ENCODE assay signal across 8 cellular contexts in the genomic region with DNA sequence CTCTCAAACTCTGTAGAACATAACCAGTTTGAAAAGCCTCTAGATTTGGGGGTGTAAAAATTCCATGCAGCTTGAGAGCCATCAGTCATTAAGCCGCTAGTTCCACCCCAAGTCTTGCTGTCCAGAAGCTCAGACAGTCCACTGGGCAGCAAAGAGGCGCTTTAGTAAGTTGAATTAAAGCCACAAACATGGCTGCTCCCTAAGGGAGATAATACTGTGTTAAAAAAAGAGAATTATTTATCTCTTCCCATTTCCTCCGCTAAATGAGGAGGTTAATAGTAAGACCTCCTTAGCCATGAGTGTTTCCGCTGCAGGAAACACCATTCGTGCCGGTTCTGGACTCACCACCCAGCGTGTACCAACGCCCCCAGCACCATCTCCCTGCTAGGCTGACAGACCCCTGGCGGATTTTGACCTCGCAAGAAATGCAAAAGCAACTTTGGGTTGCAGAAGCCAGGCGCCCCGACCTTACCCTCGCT. TPM values are rescaled to one million over a fixed set of nuclear protein-coding genes. Genes with fewer than 3 reads are reported as not detected.
DNase-seq lines count a peak whose midpoint lies in the region; ATAC-seq, FAIRE-seq and TF ChIP-seq lines count a peak whose summit lies in the region.

No MANE protein-coding gene starts in this region.

- peak overlapping the region; percentile 54 to 91 for H3K27ac Mint-ChIP-seq in stimulated activated naive CD8-positive, alpha-beta T cell treated with anti-CD3 and anti-CD28 coated beads, Interleukin-15, amount 100 ng/mL, for 72 hours

- CTCF ChIA-PET in A549 (lab: Yijun Ruan, JAX): interaction anchor here (0.6 to 6.7 kb wide), 30 partner anchors 9 to 714 kb away, joined by 3 to 104 read pairs (median 4); a partner anchor contains a TSS

- H3K27me3 Mint-ChIP-seq in stimulated activated naive CD8-positive, alpha-beta T cell treated with anti-CD3 and anti-CD28 coated beads, Interleukin-15, amount 100 ng/mL, for 72 hours: no peaks in the 10 kb centered on the region

- peak; percentile 27 to 40 for DNase-seq in A549 (ENCODE audit: low read depth in 1 of 2, low spot score in 1 of 2)
- DNase-seq in GM06990 (ENCODE audit: extremely low read depth, insufficient read length): no peak
- peak; percentile 13 for DNase-seq in NCI-H226
- peak; percentile 44 to 49 for DNase-seq in cardiac fibroblast (ENCODE audit: low read depth in 2 of 2)
- no peak for DNase-seq in left lung
- DNase-seq in stimulated activated naive CD8-positive, alpha-beta T cell treated with anti-CD3 and anti-CD28 coated beads, Interleukin-15, amount 100 ng/mL, for 72 hours: no peak
- DNase-seq in COR-L47 (lab: John Stamatoyannopoulos, UW): no peak

- no peaks in the 10 kb centered on the region; the same call in 1 of the 2 replicates for H3K36me3 ChIP-seq in GM06990 (ENCODE audit: control insufficient read depth, insufficient read depth, low read length)
- H3K36me3 ChIP-seq in left lung: no peaks in the 10 kb centered on the region

- H3K4me2 ChIP-seq in A549: peak overlapping the region; percentile 90

- H3K4me3 ChIP-seq in A549 (peak overlapping the region; percentile 73), GM06990 (replicated peaks; ENCODE audit: low read depth, low read length) (peak overlapping the region; percentile 92), cardiac fibroblast (replicated peaks in 1 of 2; ENCODE audit: low read depth in 2 of 2, low read length in 2 of 2) (peak overlapping the region; percentile 85 to 86), left lung (peak overlapping the region; percentile 74 to 84)

- H3K27ac ChIP-seq in A549 (peak overlapping the region; percentile 82 to 90), left lung (peak overlapping the region; percentile 90 to 96)

- intact Hi-C loops in left lung (cut with DNase I): no loop called here

- no peak for TF ChIP-seq POLR2A in A549 (IDR thresholded peaks at IDR 0.05; ENCODE audit: low read length)

- no peak for FAIRE-seq in A549 (lab: Jason Lieb, UNC)

- TF ChIP-seq RAD21 in A549 (conservative IDR thresholded peaks at IDR 0.05 in 1 of 2, IDR thresholded peaks at IDR 0.05 in 1 of 2): no peak

- WGBS in A549 (ENCODE audit: missing lambda C conversion rate): 2% methylated on average over 9 of the region's 13 CpGs

- peak overlapping the region; percentile 91 to 92 for H3K4me3 Mint-ChIP-seq in stimulated activated naive CD8-positive, alpha-beta T cell treated with anti-CD3 and anti-CD28 coated beads, Interleukin-15, amount 100 ng/mL, for 72 hours

- no peaks in the 10 kb centered on the region for H3K9me3 Mint-ChIP-seq in stimulated activated naive CD8-positive, alpha-beta T cell treated with anti-CD3 and anti-CD28 coated beads, Interleukin-15, amount 100 ng/mL, for 72 hours

- TF ChIP-seq EP300 in A549 (IDR thresholded peaks at IDR 0.05): no peak

- H3K4me1 Mint-ChIP-seq in stimulated activated naive CD8-positive, alpha-beta T cell treated with anti-CD3 and anti-CD28 coated beads, Interleukin-15, amount 100 ng/mL, for 72 hours: peaks cover 49% of the 10 kb centered on the region

- H3K9me3 ChIP-seq in A549 (no peaks in the 10 kb centered on the region), left lung (no peaks in the 10 kb centered on the region)

- H3K27me3 ChIP-seq in GM06990 (replicated peaks; ENCODE audit: control insufficient read depth, insufficient read depth, low read length) (no peaks in the 10 kb centered on the region), left lung (no peaks in the 10 kb centered on the region)

- peak; percentile 57 to 72 for ATAC-seq in A549
- peak; percentile 24 for ATAC-seq in HG02642 (IDR thresholded peaks at IDR 0.05; ENCODE audit: poor library complexity, unreplicated experiment)
- peak; percentile 25 for ATAC-seq in left lung
- peak; percentile 26 for ATAC-seq in stimulated activated naive CD8-positive, alpha-beta T cell treated with anti-CD3 and anti-CD28 coated beads, Interleukin-15, amount 100 ng/mL, for 72 hours

- no peak for TF ChIP-seq CTCF in A549 (IDR thresholded peaks at IDR 0.05)
- TF ChIP-seq CTCF in GM06990 (IDR thresholded peaks at IDR 0.05; ENCODE audit: insufficient read depth, low read length, poor library complexity, severe bottlenecking): no peak
- no peak for TF ChIP-seq CTCF in cardiac fibroblast (IDR thresholded peaks at IDR 0.05; ENCODE audit: low read depth, low read length)
- TF ChIP-seq CTCF in left lung (IDR thresholded peaks at IDR 0.05): no peak

- peaks cover 35% of the 10 kb centered on the region for H3K4me1 ChIP-seq in A549
- H3K4me1 ChIP-seq in left lung: peaks cover 4 to 70% of the 10 kb centered on the region in 2 donors

- POLR2A ChIA-PET in A549 (lab: Yijun Ruan, JAX): interaction anchor here (0.8 to 2.0 kb wide), 5 partner anchors 9 to 291 kb away, joined by 3 to 10 read pairs (median 4); a partner anchor contains a TSS

TF ChIP-seq in A549, 52 proteins besides CTCF, POLR2A, EP300 and RAD21:
- TF ChIP-seq, protein P1, sequence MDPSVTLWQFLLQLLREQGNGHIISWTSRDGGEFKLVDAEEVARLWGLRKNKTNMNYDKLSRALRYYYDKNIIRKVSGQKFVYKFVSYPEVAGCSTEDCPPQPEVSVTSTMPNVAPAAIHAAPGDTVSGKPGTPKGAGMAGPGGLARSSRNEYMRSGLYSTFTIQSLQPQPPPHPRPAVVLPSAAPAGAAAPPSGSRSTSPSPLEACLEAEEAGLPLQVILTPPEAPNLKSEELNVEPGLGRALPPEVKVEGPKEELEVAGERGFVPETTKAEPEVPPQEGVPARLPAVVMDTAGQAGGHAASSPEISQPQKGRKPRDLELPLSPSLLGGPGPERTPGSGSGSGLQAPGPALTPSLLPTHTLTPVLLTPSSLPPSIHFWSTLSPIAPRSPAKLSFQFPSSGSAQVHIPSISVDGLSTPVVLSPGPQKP (IDR thresholded peaks at IDR 0.05; ENCODE audit: low read depth, low read length): no peak
- no peak for TF ChIP-seq SREBF2 (IDR thresholded peaks at IDR 0.05)

RNA-seq across cellular contexts. Expression of a gene that starts 0.5 kb away (rescaled TPM):
- polyA plus RNA-seq in A549 (2011; rRNA removed) (177 and 329 TPM in 2 replicates), A549 (2017; fragmentation: RNase III; extraction: RNeasy Plus Mini Kit Qiagen cat#74134 plus additional on column Dnase treatment) (67.8 to 68.3 TPM (median 67.9 TPM) in 3 replicates)
- 43.6 and 58.2 TPM in 2 replicates for polyA plus RNA-seq in A549 (2012; cell fraction: cytosol; rRNA removed)
- 32.9 and 45.5 TPM in 2 replicates for polyA plus RNA-seq in A549 (2012; cell fraction: nucleus; rRNA removed)
- 210 and 236 TPM in 2 replicates for polyA minus RNA-seq in A549 (2011; rRNA and poly(A)+ RNA removed)
- 100 to 1,000 TPM in 1 of 2 donors, 10 to 100 TPM in 1; 81.7 to 130 TPM for total RNA-seq in left lung

RNA-seq across cellular contexts. Expression of a gene that starts 8.7 kb away (rescaled TPM):
- polyA plus RNA-seq in A549 (2011; rRNA removed) (73.5 and 75.9 TPM in 2 replicates), A549 (2017; fragmentation: RNase III; extraction: RNeasy Plus Mini Kit Qiagen cat#74134 plus additional on column Dnase treatment) (24.0 to 28.3 TPM (median 26.5 TPM) in 3 replicates)
- polyA plus RNA-seq in A549 (2012; cell fraction: cytosol; rRNA removed): 14.6 and 16.6 TPM in 2 replicates
- 4.6 and 7.4 TPM in 2 replicates for polyA plus RNA-seq in A549 (2012; cell fraction: nucleus; rRNA removed)
- 94.0 and 111 TPM in 2 replicates for polyA minus RNA-seq in A549 (2011; rRNA and poly(A)+ RNA removed)
- 10 to 100 TPM; 64.1 to 66.2 TPM for total RNA-seq in left lung

Comparison
In these comparisons a context has a peak if more than half of its experiments do, and no peak if none do; other contexts are left out.
1. DNase-seq: peak in A549 (2 of 2), NCI-H226 (single experiment) and cardiac fibroblast (2 of 2); none in GM06990 (single experiment), left lung (0 of 2), stimulated activated naive CD8-positive, alpha-beta T cell treated with anti-CD3 and anti-CD28 coated beads, Interleukin-15, amount 100 ng/mL, for 72 hours (0 of 2) and COR-L47 (single experiment).
2. Peak in every context shown above with its lines, with median percentiles within 50 percentile points of each other: ATAC-seq and H3K4me3 ChIP-seq.